ENCODE assay signal across 17 cellular contexts in the genomic region with DNA sequence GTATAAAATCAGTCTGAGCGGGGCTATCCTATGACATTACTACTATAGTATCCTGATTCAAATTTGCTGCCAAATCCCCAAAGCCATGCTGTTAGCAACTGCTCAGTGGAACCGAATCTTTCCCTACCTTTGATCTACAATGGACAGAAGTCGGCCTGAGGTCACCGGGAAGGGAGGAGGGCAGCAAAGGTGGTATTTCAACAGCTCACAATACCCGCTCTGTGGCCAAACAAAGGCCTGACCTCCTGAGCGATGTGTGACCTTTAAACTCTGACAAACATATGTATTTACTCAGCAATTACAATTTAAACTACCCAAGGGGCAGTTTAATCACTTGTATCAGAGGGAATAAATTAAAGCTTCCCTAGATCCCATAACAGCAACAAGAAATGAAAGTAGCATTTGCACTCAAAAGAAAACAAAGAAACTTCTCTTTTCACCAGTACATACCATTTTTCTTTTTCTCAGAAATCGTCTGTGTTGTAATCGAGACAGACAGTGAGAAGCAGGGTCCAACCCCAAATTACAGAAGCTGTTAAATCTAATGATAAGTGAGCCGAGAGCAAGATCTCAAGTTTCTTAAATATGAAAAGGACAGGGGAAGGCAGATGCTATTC. TPM values are rescaled to one million over a fixed set of nuclear protein-coding genes. Genes with fewer than 3 reads are reported as not detected.
DNase-seq lines count a peak whose midpoint lies in the region; ATAC-seq and TF ChIP-seq lines count a peak whose summit lies in the region.
"Had no signal": no experiment of that assay in that cellular context is flagged by ENCODE, and none has a peak within 500 bp of the region (broad histone marks: within the 10 kb centered on the region; RNA-seq: fewer than 3 reads in every experiment).

No MANE protein-coding gene starts in this region.

- no peak for ATAC-seq in HG02852 (IDR thresholded peaks at IDR 0.05; ENCODE audit: unreplicated experiment)
- ATAC-seq in HG03139 (IDR thresholded peaks at IDR 0.05; ENCODE audit: unreplicated experiment), result no peak

- no peak overlapping the region for H3K27ac Mint-ChIP-seq in HFFc6
- H3K27ac Mint-ChIP-seq in progenitor cell of endocrine pancreas, result peak overlapping the region; percentile 93
- H3K27ac Mint-ChIP-seq: activated CD4-positive, alpha-beta T cell treated with anti-CD3 and anti-CD28 coated beads, Interleukin-2, amount 10 ng/mL, durations not matched to agents 7 days and 5 days; activated naive CD4-positive, alpha-beta T cell treated with anti-CD3 and anti-CD28 coated beads, Interleukin-2, amount 50 U/mL, for 72 hours; activated T-cell treated with anti-CD3 and anti-CD28 coated beads, Interleukin-2, amount 50 U/mL, for 24 hours; brain had no signal

- H3K36me3 Mint-ChIP-seq in HFFc6 (ENCODE audit: low read depth), result no peaks in the 10 kb centered on the region
- no peaks in the 10 kb centered on the region for H3K36me3 Mint-ChIP-seq in progenitor cell of endocrine pancreas (ENCODE audit: insufficient read depth)
- H3K36me3 Mint-ChIP-seq: activated naive CD4-positive, alpha-beta T cell treated with anti-CD3 and anti-CD28 coated beads, Interleukin-2, amount 50 U/mL, for 72 hours; brain had no signal

- DNase-seq in HFFc6 (no peak), NCI-H146 treated with DMSO at 0.1 percent for 48 hours (lab: John Stamatoyannopoulos, UW; ENCODE audit: unreplicated experiment) (peak; percentile 48), fibroblast of mammary gland (ENCODE audit: low read depth) (peak; percentile 3), progenitor cell of endocrine pancreas (ENCODE audit: low spot score, unreplicated experiment) (peak; percentile 25), coronary artery (ENCODE audit: low spot score) (no peak)
- DNase-seq: activated T-cell treated with anti-CD3 and anti-CD28 coated beads, Interleukin-2, amount 50 U/mL, for 24 hours; hypothalamus had no signal

- TF ChIP-seq CTCF in HFFc6 (IDR thresholded peaks at IDR 0.05) (no peak), fibroblast of mammary gland (conservative IDR thresholded peaks at IDR 0.05; ENCODE audit: control insufficient read depth, insufficient read depth, low read depth, low read length) (no peak), progenitor cell of endocrine pancreas (IDR thresholded peaks at IDR 0.05; ENCODE audit: unreplicated experiment) (no peak), coronary artery (IDR thresholded peaks at IDR 0.05) (no peak)

- H3K9me3 Mint-ChIP-seq in HFFc6 (no peaks in the 10 kb centered on the region), progenitor cell of endocrine pancreas (ENCODE audit: low read depth) (no peaks in the 10 kb centered on the region)
- H3K9me3 Mint-ChIP-seq: activated CD4-positive, alpha-beta T cell treated with anti-CD3 and anti-CD28 coated beads, Interleukin-2, amount 10 ng/mL, durations not matched to agents 7 days and 5 days; activated naive CD4-positive, alpha-beta T cell treated with anti-CD3 and anti-CD28 coated beads, Interleukin-2, amount 50 U/mL, for 72 hours; activated T-cell treated with anti-CD3 and anti-CD28 coated beads, Interleukin-2, amount 50 U/mL, for 24 hours; brain; nephron had no signal

- H3K4me3 ChIP-seq in fibroblast of mammary gland (ENCODE audit: control insufficient read depth, low read depth, low read length) (no peak overlapping the region), coronary artery (no peak overlapping the region)
- H3K4me3 ChIP-seq: BLaER1, SJCRH30, suprapubic skin had no signal

- H3K4me1 Mint-ChIP-seq in HFFc6 (ENCODE audit: low read depth), result peaks cover 10% of the 10 kb centered on the region
- H3K4me1 Mint-ChIP-seq in progenitor cell of endocrine pancreas (ENCODE audit: low read depth), result peaks cover 32% of the 10 kb centered on the region

- H3K27me3 Mint-ChIP-seq in HFFc6 (ENCODE audit: insufficient read depth), result peaks cover 21% of the 10 kb centered on the region
- H3K27me3 Mint-ChIP-seq in progenitor cell of endocrine pancreas, result no peaks in the 10 kb centered on the region
- H3K27me3 Mint-ChIP-seq: activated CD4-positive, alpha-beta T cell treated with anti-CD3 and anti-CD28 coated beads, Interleukin-2, amount 10 ng/mL, durations not matched to agents 7 days and 5 days; activated T-cell treated with anti-CD3 and anti-CD28 coated beads, Interleukin-2, amount 50 U/mL, for 24 hours had no signal

- H3K27ac ChIP-seq in coronary artery, result no peak overlapping the region
- H3K27ac ChIP-seq: BLaER1, SJCRH30, suprapubic skin had no signal

- H3K4me3 Mint-ChIP-seq in HFFc6 (peak overlapping the region; percentile 68), progenitor cell of endocrine pancreas (ENCODE audit: low read depth) (peak overlapping the region; percentile 2)
- H3K4me3 Mint-ChIP-seq: activated CD4-positive, alpha-beta T cell treated with anti-CD3 and anti-CD28 coated beads, Interleukin-2, amount 10 ng/mL, durations not matched to agents 7 days and 5 days; activated T-cell treated with anti-CD3 and anti-CD28 coated beads, Interleukin-2, amount 50 U/mL, for 24 hours; brain; nephron had no signal

RNA-seq across cellular contexts. Expression of gene TMEM128, which starts 11.6 kb away (rescaled TPM):
- total RNA-seq in HFFc6 (2021; fragmentation: NEBNext Ultra II Directional; extraction: Animal tissue kit (Norgen Biotek cat#: 25700)), result 10 to 100 TPM; 19.2 to 22.7 (median 21.7) TPM
- total RNA-seq in progenitor cell of endocrine pancreas, result 22.5 and 24.5 TPM in 2 replicates

RNA-seq across cellular contexts. Expression of gene LYAR, which starts 30.4 kb away (rescaled TPM):
- 10 to 100 TPM; 11.9 to 19.3 (median 15.7) TPM for total RNA-seq in HFFc6 (2021; fragmentation: NEBNext Ultra II Directional; extraction: Animal tissue kit (Norgen Biotek cat#: 25700))
- 18.7 and 20.4 TPM in 2 replicates for total RNA-seq in progenitor cell of endocrine pancreas

RNA-seq across cellular contexts. Expression of gene ZBTB49, which starts 30.5 kb away (rescaled TPM):
- 1 to 10 TPM; 2.5 to 3.2 (median 3.0) TPM for total RNA-seq in HFFc6 (2021; fragmentation: NEBNext Ultra II Directional; extraction: Animal tissue kit (Norgen Biotek cat#: 25700))
- 10.0 and 12.5 TPM in 2 replicates for total RNA-seq in progenitor cell of endocrine pancreas

RNA-seq across cellular contexts. Expression of gene OTOP1, which starts 32.9 kb away (rescaled TPM):
- not detected for total RNA-seq in HFFc6 (2021; fragmentation: NEBNext Ultra II Directional; extraction: Animal tissue kit (Norgen Biotek cat#: 25700))
- not detected in 2 replicates for total RNA-seq in progenitor cell of endocrine pancreas
- total RNA-seq: activated CD4-positive, alpha-beta T cell treated with anti-CD3 and anti-CD28 coated beads, Interleukin-2, amount 10 ng/mL, durations not matched to agents 7 days and 5 days; activated naive CD4-positive, alpha-beta T cell treated with anti-CD3 and anti-CD28 coated beads, Interleukin-2, amount 50 U/mL, for 72 hours; M059J; SJCRH30 had no signal

Comparison
In these comparisons a context has a peak if more than half of its experiments do, and no peak if none do; other contexts are left out.
1. DNase-seq: peak in NCI-H146 treated with DMSO at 0.1 percent for 48 hours (single experiment), fibroblast of mammary gland (single experiment) and progenitor cell of endocrine pancreas (single experiment); none in HFFc6 (single experiment) and coronary artery (single experiment).